In genomic region chr5:150398432-150399157, GRCh38 we compare ENCODE assay signal across 8 cellular contexts. TPM values are rescaled to one million over a fixed set of nuclear protein-coding genes. Genes with fewer than 3 reads are reported as not detected.
DNase-seq lines count a peak whose midpoint lies in the region; ATAC-seq and TF ChIP-seq lines count a peak whose summit lies in the region.

No MANE protein-coding gene starts in this region.

- peaks cover 17% of the 10 kb centered on the region; the same call in 1 of the 2 replicates for H4K20me1 ChIP-seq in Karpas-422 (ENCODE audit: insufficient read depth, low read depth, low read length)

- peak overlapping the region; percentile 20 for H3K27ac ChIP-seq in Karpas-422 (ENCODE audit: low read length)

- no peak overlapping the region for H3K9ac ChIP-seq in Karpas-422 (ENCODE audit: low read length)

- H3K79me2 ChIP-seq in Karpas-422 (ENCODE audit: low read length): no peaks in the 10 kb centered on the region

- H3K27me3 ChIP-seq in Karpas-422 (ENCODE audit: low read length): no peaks in the 10 kb centered on the region

- peaks cover 30% of the 10 kb centered on the region for H3K36me3 ChIP-seq in Karpas-422 (ENCODE audit: insufficient read depth, low read length)

- no peaks in the 10 kb centered on the region for H3K9me2 ChIP-seq in Karpas-422 (replicated peaks; ENCODE audit: insufficient read depth, low read length)

- TF ChIP-seq CTCF in GM13977 (IDR thresholded peaks at IDR 0.05; ENCODE audit: extremely low read depth, insufficient read depth, missing control alignments) (peak; percentile 84), epithelial cell of proximal tubule (conservative IDR thresholded peaks at IDR 0.05; ENCODE audit: low read depth, low read length) (peak; percentile 35)

- no peak overlapping the region for H3K4me2 ChIP-seq in Karpas-422 (ENCODE audit: low read depth, low read length, poor library complexity, severe bottlenecking)

- H3K4me1 ChIP-seq in Karpas-422 (ENCODE audit: low read length): peaks cover 40% of the 10 kb centered on the region

- H3K9me3 ChIP-seq in Karpas-422 (ENCODE audit: low read length): no peaks in the 10 kb centered on the region

- peak; percentile 85 for DNase-seq in GM13977 (ENCODE audit: low spot score)
- DNase-seq in Karpas-422: peak; percentile 94
- no peak for DNase-seq in epithelial cell of proximal tubule (ENCODE audit: low read depth)
- no peak for DNase-seq in inferior parietal cortex (ENCODE audit: extremely low spot score)
- no peak for DNase-seq in HCEC 1CT
- DNase-seq in 8988T: no peak

- H3K4me3 ChIP-seq in Karpas-422 (ENCODE audit: low read length): no peak overlapping the region
- H3K4me3 ChIP-seq in epithelial cell of proximal tubule (ENCODE audit: low read depth, low read length): no peak overlapping the region

- in situ Hi-C loops in GM13977 (cut with MboI; ENCODE audit: low pct_unique_long_range_greater_than_20kb, low sequenced_read_pairs, unreplicated experiment): no loop called here

- ATAC-seq in GM21529 (IDR thresholded peaks at IDR 0.05; ENCODE audit: unreplicated experiment): peak; percentile 78
- ATAC-seq in GM21447 (IDR thresholded peaks at IDR 0.05; ENCODE audit: unreplicated experiment): no peak

- no peak overlapping the region for H2AFZ ChIP-seq in Karpas-422 (ENCODE audit: low read length)

RNA-seq across cellular contexts. Expression of gene CD74, which starts 14.1 kb away (rescaled TPM):
- 5,756 and 8,933 TPM in 2 replicates for total RNA-seq in Karpas-422 (2014; rRNA removed; shearing (Covaris generic); ENCODE audit: low replicate concordance)
- total RNA-seq in epithelial cell of proximal tubule: 31.2 and 54.4 TPM in 2 replicates

RNA-seq across cellular contexts. Expression of gene TCOF1, which starts 41.1 kb away (rescaled TPM):
- total RNA-seq in Karpas-422 (2014; rRNA removed; shearing (Covaris generic); ENCODE audit: low replicate concordance): 23.0 and 42.6 TPM in 2 replicates
- 44.3 and 79.9 TPM in 2 replicates for total RNA-seq in epithelial cell of proximal tubule

RNA-seq across cellular contexts. Expression of gene RPS14, which starts 50.9 kb away (rescaled TPM):
- total RNA-seq in Karpas-422 (2014; rRNA removed; shearing (Covaris generic); ENCODE audit: low replicate concordance): 3,040 and 3,750 TPM in 2 replicates
- 2,963 and 3,646 TPM in 2 replicates for total RNA-seq in epithelial cell of proximal tubule

Comparison
In these comparisons a context has a peak if more than half of its experiments do, and no peak if none do; other contexts are left out.
1. DNase-seq: peak in GM13977 (single experiment) and Karpas-422 (single experiment); none in epithelial cell of proximal tubule (single experiment), inferior parietal cortex (single experiment), HCEC 1CT (single experiment) and 8988T (single experiment).
2. RNA of gene CD74, which starts 14.1 kb away (total RNA-seq): 5,756 to 8,933 TPM in Karpas-422; 31.2 to 54.4 TPM in epithelial cell of proximal tubule; every median in the first group is over 100 times any median in the second.